Comparison of ENCODE assay signal across 11 cellular contexts in the genomic region with DNA sequence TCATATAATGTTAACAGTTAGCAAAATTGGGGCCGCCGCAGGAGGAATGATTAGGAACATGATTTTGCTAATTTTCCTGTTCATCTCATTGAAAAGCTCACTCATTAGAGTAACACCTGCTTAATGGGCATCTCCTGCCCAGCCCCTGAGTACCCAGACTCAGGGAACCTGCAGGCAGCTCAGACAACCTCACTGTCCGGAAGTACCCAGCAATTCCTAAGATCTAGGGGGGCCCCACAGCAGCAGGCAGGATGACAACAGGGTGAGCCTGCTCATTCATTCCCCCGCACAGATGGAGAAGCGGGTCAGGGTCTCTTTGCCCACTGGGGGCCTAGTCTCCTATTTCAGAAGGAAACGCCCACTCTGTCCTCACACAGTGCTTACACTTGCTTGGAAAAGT. TPM values are rescaled to one million over a fixed set of nuclear protein-coding genes. Genes with fewer than 3 reads are reported as not detected.
A peak's percentile ranks its signal among the peaks of the same experiment; 100 is the strongest.
DNase-seq lines count a peak whose midpoint lies in the region; ATAC-seq and TF ChIP-seq lines count a peak whose summit lies in the region.
"Had no signal": no experiment of that assay in that cellular context is flagged by ENCODE, and none has a peak within 500 bp of the region (broad histone marks: within the 10 kb centered on the region; RNA-seq: fewer than 3 reads in every experiment).

No MANE protein-coding gene starts in this region.

- H3K9me3 Mint-ChIP-seq in activated CD4-positive, alpha-beta T cell treated with anti-CD3 and anti-CD28 coated beads for 36 hours (ENCODE audit: low read depth): no peaks in the 10 kb centered on the region
- no peaks in the 10 kb centered on the region for H3K9me3 Mint-ChIP-seq in CD8-positive, alpha-beta memory T cell
- no peaks in the 10 kb centered on the region for H3K9me3 Mint-ChIP-seq in activated naive CD8-positive, alpha-beta T cell (ENCODE audit: low read depth)
- H3K9me3 Mint-ChIP-seq in natural killer cell: no peaks in the 10 kb centered on the region

- H3K27ac ChIP-seq in CD8-positive, alpha-beta memory T cell (ENCODE audit: low read depth, low read length): no peak overlapping the region
- H3K27ac ChIP-seq: hepatocyte had no signal

- ATAC-seq in activated CD4-positive, alpha-beta T cell treated with anti-CD3 and anti-CD28 coated beads for 36 hours: no peak
- ATAC-seq in natural killer cell (no peak), HG03095 (IDR thresholded peaks at IDR 0.05; ENCODE audit: unreplicated experiment) (no peak), GM21737 (IDR thresholded peaks at IDR 0.05; ENCODE audit: unreplicated experiment) (no peak)

- peaks cover 68% of the 10 kb centered on the region for H3K4me1 Mint-ChIP-seq in activated CD4-positive, alpha-beta T cell treated with anti-CD3 and anti-CD28 coated beads for 36 hours
- H3K4me1 Mint-ChIP-seq in CD8-positive, alpha-beta memory T cell: peaks cover 46 to 78% (median 63%) of the 10 kb centered on the region in 3 donors
- H3K4me1 Mint-ChIP-seq in activated naive CD8-positive, alpha-beta T cell (ENCODE audit: low read depth): peaks cover 78% of the 10 kb centered on the region
- peaks cover 43 to 57% of the 10 kb centered on the region in 2 donors for H3K4me1 Mint-ChIP-seq in natural killer cell

- H3K36me3 Mint-ChIP-seq in activated CD4-positive, alpha-beta T cell treated with anti-CD3 and anti-CD28 coated beads for 36 hours (ENCODE audit: low read depth): peaks cover 48% of the 10 kb centered on the region
- peaks cover 0 to 71% (median 6%) of the 10 kb centered on the region in 3 donors for H3K36me3 Mint-ChIP-seq in CD8-positive, alpha-beta memory T cell
- peaks cover 4% of the 10 kb centered on the region for H3K36me3 Mint-ChIP-seq in activated naive CD8-positive, alpha-beta T cell
- peaks cover 8% of the 10 kb centered on the region for H3K36me3 Mint-ChIP-seq in natural killer cell

- POLR2A ChIA-PET in activated CD4-positive, alpha-beta T cell treated with anti-CD3 and anti-CD28 coated beads for 36 hours (lab: Charles Lee): interaction anchor here (0.5 to 0.9 kb wide), 2 partner anchors 8 to 11 kb away, joined by 3 read pairs; no protein-coding TSS in a partner anchor
- POLR2A ChIA-PET in CD8-positive, alpha-beta memory T cell (lab: Charles Lee): interaction anchor here (1.7 to 13.6 kb wide), 2 partner anchors 8 to 12 kb away, joined by 6 to 300 read pairs; a partner anchor contains a TSS

- no peaks in the 10 kb centered on the region for H3K27me3 ChIP-seq in CD8-positive, alpha-beta memory T cell (ENCODE audit: insufficient read depth, low read length, poor library complexity, severe bottlenecking)
- H3K27me3 ChIP-seq in MG63: no peaks in the 10 kb centered on the region
- H3K27me3 ChIP-seq: dorsolateral prefrontal cortex, hepatocyte had no signal

- peak overlapping the region; percentile 72 for H3K4me3 Mint-ChIP-seq in activated CD4-positive, alpha-beta T cell treated with anti-CD3 and anti-CD28 coated beads for 36 hours
- peak overlapping the region; percentile 48 to 92 (median 65) for H3K4me3 Mint-ChIP-seq in CD8-positive, alpha-beta memory T cell
- H3K4me3 Mint-ChIP-seq in activated naive CD8-positive, alpha-beta T cell: peak overlapping the region; percentile 69
- H3K4me3 Mint-ChIP-seq in natural killer cell: peak overlapping the region; percentile 62

- CTCF ChIA-PET in activated CD4-positive, alpha-beta T cell treated with anti-CD3 and anti-CD28 coated beads for 36 hours (lab: Charles Lee): interaction anchor here (0.7 to 1.7 kb wide), 8 partner anchors 8 to 86 kb away, joined by 3 to 6 read pairs (median 4); no protein-coding TSS in a partner anchor
- CTCF ChIA-PET in CD8-positive, alpha-beta memory T cell (lab: Charles Lee): interaction anchor here (1.1 to 16.5 kb wide), 2 partner anchors 9 to 12 kb away, joined by 3 to 248 read pairs; no protein-coding TSS in a partner anchor

- H3K27me3 Mint-ChIP-seq in activated CD4-positive, alpha-beta T cell treated with anti-CD3 and anti-CD28 coated beads for 36 hours: no peaks in the 10 kb centered on the region
- no peaks in the 10 kb centered on the region for H3K27me3 Mint-ChIP-seq in CD8-positive, alpha-beta memory T cell
- H3K27me3 Mint-ChIP-seq in activated naive CD8-positive, alpha-beta T cell: no peaks in the 10 kb centered on the region
- H3K27me3 Mint-ChIP-seq in natural killer cell (ENCODE audit: low read depth in 2 of 2): no peaks in the 10 kb centered on the region

- peak overlapping the region; percentile 95 for H3K27ac Mint-ChIP-seq in activated CD4-positive, alpha-beta T cell treated with anti-CD3 and anti-CD28 coated beads for 36 hours
- peak overlapping the region; percentile 87 to 99 (median 96) for H3K27ac Mint-ChIP-seq in CD8-positive, alpha-beta memory T cell
- peak overlapping the region; percentile 97 for H3K27ac Mint-ChIP-seq in activated naive CD8-positive, alpha-beta T cell
- peak overlapping the region; percentile 91 to 95 for H3K27ac Mint-ChIP-seq in natural killer cell

- H3K4me1 ChIP-seq in CD8-positive, alpha-beta memory T cell (ENCODE audit: insufficient read depth, low read length): peaks cover 77% of the 10 kb centered on the region

- H3K36me3 ChIP-seq in CD8-positive, alpha-beta memory T cell (ENCODE audit: insufficient read depth, low read length): peaks cover 44% of the 10 kb centered on the region
- no peaks in the 10 kb centered on the region for H3K36me3 ChIP-seq in MG63

- peak overlapping the region; percentile 10 for H3K4me3 ChIP-seq in CD8-positive, alpha-beta memory T cell (ENCODE audit: low read length)
- H3K4me3 ChIP-seq in MG63: no peak overlapping the region
- H3K4me3 ChIP-seq: dorsolateral prefrontal cortex, hepatocyte had no signal

- DNase-seq in activated CD4-positive, alpha-beta T cell treated with anti-CD3 and anti-CD28 coated beads for 36 hours: peak; percentile 6
- no peak for DNase-seq in activated CD4-positive, alpha-beta T cell treated with anti-CD3 and anti-CD28 coated beads, Interleukin-2, amount 50 U/mL, for 1 hour
- peak in 1 of 5 donors; percentile 37 for DNase-seq in CD8-positive, alpha-beta memory T cell
- DNase-seq in natural killer cell (no peak), MG63 (no peak)
- DNase-seq: dorsolateral prefrontal cortex, NCI-H146 had no signal

- TF ChIP-seq CTCF in natural killer cell (IDR thresholded peaks at IDR 0.05): no peak

- H3K9me3 ChIP-seq in CD8-positive, alpha-beta memory T cell (ENCODE audit: low read length): no peaks in the 10 kb centered on the region
- H3K9me3 ChIP-seq in MG63: no peaks in the 10 kb centered on the region

- intact Hi-C loops in activated CD4-positive, alpha-beta T cell treated with anti-CD3 and anti-CD28 coated beads for 36 hours (cut with DNase I, micrococcal nuclease): loop anchor here in 1 of 2 experiments (10.0 kb wide), 1 partner anchor 1871 kb away; no protein-coding TSS in a partner anchor
- intact Hi-C loops in natural killer cell (cut with micrococcal nuclease): no loop called here

RNA-seq across cellular contexts. Expression of a gene that starts 12.6 kb away (rescaled TPM):
- total RNA-seq in activated CD4-positive, alpha-beta T cell treated with anti-CD3 and anti-CD28 coated beads for 36 hours: 10 to 100 TPM; 36.6 to 52.3 TPM
- total RNA-seq in CD8-positive, alpha-beta memory T cell: 10 to 100 TPM; 43.6 to 44.4 TPM
- polyA plus RNA-seq in CD8-positive, alpha-beta memory T cell: 27.6 TPM
- 10 to 100 TPM; 57.6 to 91.7 (median 88.3) TPM for total RNA-seq in natural killer cell
- 0.64 and 0.82 TPM in 2 replicates for total RNA-seq in MG63 (2014; rRNA removed; shearing (Covaris generic); ENCODE audit: low replicate concordance)
- polyA plus RNA-seq: hepatocyte had no signal

RNA-seq across cellular contexts. Expression of a gene that starts 25.8 kb away (rescaled TPM):
- under 1 TPM; 0.14 to 0.30 TPM for total RNA-seq in activated CD4-positive, alpha-beta T cell treated with anti-CD3 and anti-CD28 coated beads for 36 hours
- not detected for total RNA-seq in CD8-positive, alpha-beta memory T cell
- not detected for polyA plus RNA-seq in CD8-positive, alpha-beta memory T cell
- under 1 TPM; 0.28 to 0.59 (median 0.34) TPM for total RNA-seq in natural killer cell
- 8.1 and 16.3 TPM in 2 replicates for total RNA-seq in MG63 (2014; rRNA removed; shearing (Covaris generic); ENCODE audit: low replicate concordance)

Comparison
In these comparisons a context has a peak if more than half of its experiments do, and no peak if none do; other contexts are left out.
1. RNA of a gene that starts 12.6 kb away (total RNA-seq): 57.6 to 91.7 TPM in natural killer cell, 36.6 to 52.3 TPM in activated CD4-positive, alpha-beta T cell treated with anti-CD3 and anti-CD28 coated beads for 36 hours and 43.6 to 44.4 TPM in CD8-positive, alpha-beta memory T cell; 0.64 to 0.82 TPM in MG63; every median in the first group is over 10 times any median in the second.
2. Peak in every context shown above with its lines, with median percentiles within 50 percentile points of each other: H3K27ac Mint-ChIP-seq and H3K4me3 Mint-ChIP-seq.